Comparison of ENCODE assay signal across 1 cellular context in genomic region chr9:137426018-137426681, GRCh38.
TF ChIP-seq lines count a peak whose summit lies in the region.

No MANE protein-coding gene starts in this region.

TF ChIP-seq in HepG2, 621 proteins besides CTCF, POLR2A, EP300 and RAD21:
- TF ChIP-seq ZNF263 (CRISPR knock-in tag; IDR thresholded peaks at IDR 0.05): peak; percentile 45; the same call in 1 of the 2 replicates
- no peak for TF ChIP-seq ZKSCAN8 (CRISPR knock-in tag; IDR thresholded peaks at IDR 0.05; ENCODE audit: borderline replicate concordance)
